Comparison of ENCODE assay signal across 18 cellular contexts in genomic region chr9:86993830-86994229, GRCh38. TPM values are rescaled to one million over a fixed set of nuclear protein-coding genes. Genes with fewer than 3 reads are reported as not detected.
A peak's percentile ranks its signal among the peaks of the same experiment; 100 is the strongest.
DNase-seq lines count a peak whose midpoint lies in the region; ATAC-seq and TF ChIP-seq lines count a peak whose summit lies in the region.
"Had no signal": no experiment of that assay in that cellular context is flagged by ENCODE, and none has a peak within 500 bp of the region (broad histone marks: within the 10 kb centered on the region; RNA-seq: fewer than 3 reads in every experiment).

No MANE protein-coding gene starts in this region.

- no peak overlapping the region for H3K4me3 Mint-ChIP-seq in nephron
- no peak overlapping the region for H3K4me3 Mint-ChIP-seq in natural killer cell treated with Interleukin-12 subunit alpha and Interleukin-12 subunit beta and Interleukin-15 and Interleukin-18, amount 100 ng/mL, for 72 hours
- H3K4me3 Mint-ChIP-seq: CD4-positive, alpha-beta T cell; CD8-positive, alpha-beta T cell had no signal

- H3K27ac Mint-ChIP-seq in nephron, result peak overlapping the region; percentile 16 to 37 (median 35)
- no peak overlapping the region for H3K27ac Mint-ChIP-seq in natural killer cell treated with Interleukin-12 subunit alpha and Interleukin-12 subunit beta and Interleukin-15 and Interleukin-18, amount 100 ng/mL, for 72 hours
- H3K27ac Mint-ChIP-seq: CD4-positive, alpha-beta T cell; CD8-positive, alpha-beta T cell had no signal

- H3K27ac ChIP-seq in A673 (ENCODE audit: low read depth, low read length, poor library complexity, severe bottlenecking) (no peak overlapping the region), ACC112 (ENCODE audit: low read depth, low read length) (no peak overlapping the region)
- H3K27ac ChIP-seq: BLaER1, C4-2B had no signal

- no peak for ATAC-seq in natural killer cell treated with Interleukin-12 subunit alpha and Interleukin-12 subunit beta and Interleukin-15 and Interleukin-18, amount 100 ng/mL, for 72 hours
- ATAC-seq in mucosa of descending colon, result no peak
- ATAC-seq: CD8-positive, alpha-beta T cell had no signal

- no peaks in the 10 kb centered on the region for H3K9me3 Mint-ChIP-seq in nephron
- H3K9me3 Mint-ChIP-seq in natural killer cell treated with Interleukin-12 subunit alpha and Interleukin-12 subunit beta and Interleukin-15 and Interleukin-18, amount 100 ng/mL, for 72 hours, result no peaks in the 10 kb centered on the region
- H3K9me3 Mint-ChIP-seq: CD4-positive, alpha-beta T cell; CD8-positive, alpha-beta T cell had no signal

- intact Hi-C loops in A673 (cut with micrococcal nuclease; ENCODE audit: unreplicated experiment) (no loop called here), mucosa of descending colon (cut with DNase I, micrococcal nuclease) (no loop called here)

- H2AFZ ChIP-seq in ACC112 (ENCODE audit: low read length, unreplicated experiment), result no peak overlapping the region

- H3K27me3 ChIP-seq in A673 (replicated peaks; ENCODE audit: insufficient read depth, low read depth, low read length, poor library complexity) (no peaks in the 10 kb centered on the region), ACC112 (ENCODE audit: insufficient read depth, low read length) (no peaks in the 10 kb centered on the region)
- H3K27me3 ChIP-seq: BE2C, BLaER1 had no signal

- POLR2A ChIA-PET in A673 (lab: Charles Lee; ENCODE audit: low non-redundant PET), result no interaction called here

- H3K4me1 ChIP-seq in A673 (ENCODE audit: insufficient read depth, low read length, poor library complexity, severe bottlenecking), result peaks cover 18% of the 10 kb centered on the region
- peaks cover 34% of the 10 kb centered on the region for H3K4me1 ChIP-seq in ACC112 (ENCODE audit: control insufficient read depth, insufficient read depth, low read length, unreplicated experiment)
- H3K4me1 ChIP-seq in mucosa of descending colon (ENCODE audit: low read depth), result no peaks in the 10 kb centered on the region
- H3K4me1 ChIP-seq: BE2C, BLaER1, Caco-2 had no signal

- H3K4me1 Mint-ChIP-seq in nephron, result peaks cover 28% of the 10 kb centered on the region
- no peaks in the 10 kb centered on the region for H3K4me1 Mint-ChIP-seq in natural killer cell treated with Interleukin-12 subunit alpha and Interleukin-12 subunit beta and Interleukin-15 and Interleukin-18, amount 100 ng/mL, for 72 hours (ENCODE audit: low read depth in 2 of 2)

- TF ChIP-seq CTCF in A673 (conservative IDR thresholded peaks at IDR 0.05; ENCODE audit: low read depth, low read length) (no peak), nephron (IDR thresholded peaks at IDR 0.05; ENCODE audit: unreplicated experiment in 3 of 3) (no peak), mucosa of descending colon (IDR thresholded peaks at IDR 0.05) (no peak)

- H3K36me3 ChIP-seq in A673 (ENCODE audit: insufficient read depth, low read length, poor library complexity, severe bottlenecking), result no peaks in the 10 kb centered on the region
- no peaks in the 10 kb centered on the region for H3K36me3 ChIP-seq in ACC112 (ENCODE audit: insufficient read depth, low read length)
- H3K36me3 ChIP-seq in mucosa of descending colon (ENCODE audit: low read depth), result no peaks in the 10 kb centered on the region
- H3K36me3 ChIP-seq: BE2C, BLaER1 had no signal

- H3K4me3 ChIP-seq in A673 (ENCODE audit: low read depth, low read length, poor library complexity, severe bottlenecking) (peak overlapping the region; percentile 8), ACC112 (ENCODE audit: low read depth, low read length) (0 out of 2 replicates have a peak overlapping the region, but pooled peaks have one; percentile 11), mucosa of descending colon (no peak overlapping the region)
- H3K4me3 ChIP-seq: BLaER1 had no signal

- no TSS peak for BruUV-seq in A673 (replicated peaks; lab: Mats Ljungman, UMichigan)

- no peaks in the 10 kb centered on the region for H3K79me2 ChIP-seq in ACC112 (ENCODE audit: control insufficient read depth, insufficient read depth, low read length, unreplicated experiment)

- H3K27me3 Mint-ChIP-seq in nephron (ENCODE audit: low read depth), result no peaks in the 10 kb centered on the region
- peaks cover 26 to 27% of the 10 kb centered on the region in 2 donors for H3K27me3 Mint-ChIP-seq in natural killer cell treated with Interleukin-12 subunit alpha and Interleukin-12 subunit beta and Interleukin-15 and Interleukin-18, amount 100 ng/mL, for 72 hours

- CTCF ChIA-PET in A673 (lab: Charles Lee), result no interaction called here

- DNase-seq in A673 (ENCODE audit: low spot score) (no peak), OCI-M1 (lab: John Stamatoyannopoulos, UW) (peak; percentile 1), putamen (ENCODE audit: low spot score) (no peak), mucosa of descending colon (no peak)
- no peak for DNase-seq in natural killer cell treated with Interleukin-12 subunit alpha and Interleukin-12 subunit beta and Interleukin-15 and Interleukin-18, amount 100 ng/mL, for 72 hours (ENCODE audit: low spot score)
- DNase-seq: 8988T; ACHN; BE2C; Caco-2; Calu3; CD4-positive, alpha-beta T cell; CD8-positive, alpha-beta T cell; DMS79 treated with DMSO at 0.1 percent for 48 hours; GF-D8 had no signal

- H3K9me3 ChIP-seq in A673 (ENCODE audit: low read depth, low read length, poor library complexity, severe bottlenecking) (no peaks in the 10 kb centered on the region), mucosa of descending colon (no peaks in the 10 kb centered on the region)
- H3K9me3 ChIP-seq: BE2C, BLaER1, Caco-2 had no signal

- H3K36me3 Mint-ChIP-seq in nephron (ENCODE audit: low read depth), result no peaks in the 10 kb centered on the region
- H3K36me3 Mint-ChIP-seq in natural killer cell treated with Interleukin-12 subunit alpha and Interleukin-12 subunit beta and Interleukin-15 and Interleukin-18, amount 100 ng/mL, for 72 hours, result no peaks in the 10 kb centered on the region
- H3K36me3 Mint-ChIP-seq: CD8-positive, alpha-beta T cell had no signal

RNA-seq across cellular contexts. Expression of gene GAS1, which starts 46.5 kb away (rescaled TPM):
- total RNA-seq in A673 (2021), result 57.5 and 73.0 TPM in 2 replicates
- total RNA-seq in natural killer cell treated with Interleukin-12 subunit alpha and Interleukin-12 subunit beta and Interleukin-15 and Interleukin-18, amount 100 ng/mL, for 72 hours, result under 1 TPM; 0.48 to 0.53 TPM
- total RNA-seq in mucosa of descending colon, result 10 to 100 TPM in 1 of 3 donors, 1 to 10 TPM in 2; 2.2 to 57.3 (median 4.2) TPM

Comparison
In these comparisons a context has a peak if more than half of its experiments do, and no peak if none do; other contexts are left out.
1. H3K27ac Mint-ChIP-seq: peak in nephron (3 of 3); none in natural killer cell treated with Interleukin-12 subunit alpha and Interleukin-12 subunit beta and Interleukin-15 and Interleukin-18, amount 100 ng/mL, for 72 hours (0 of 2).